Comparison of ENCODE assay signal across 8 cellular contexts in the genomic region with DNA sequence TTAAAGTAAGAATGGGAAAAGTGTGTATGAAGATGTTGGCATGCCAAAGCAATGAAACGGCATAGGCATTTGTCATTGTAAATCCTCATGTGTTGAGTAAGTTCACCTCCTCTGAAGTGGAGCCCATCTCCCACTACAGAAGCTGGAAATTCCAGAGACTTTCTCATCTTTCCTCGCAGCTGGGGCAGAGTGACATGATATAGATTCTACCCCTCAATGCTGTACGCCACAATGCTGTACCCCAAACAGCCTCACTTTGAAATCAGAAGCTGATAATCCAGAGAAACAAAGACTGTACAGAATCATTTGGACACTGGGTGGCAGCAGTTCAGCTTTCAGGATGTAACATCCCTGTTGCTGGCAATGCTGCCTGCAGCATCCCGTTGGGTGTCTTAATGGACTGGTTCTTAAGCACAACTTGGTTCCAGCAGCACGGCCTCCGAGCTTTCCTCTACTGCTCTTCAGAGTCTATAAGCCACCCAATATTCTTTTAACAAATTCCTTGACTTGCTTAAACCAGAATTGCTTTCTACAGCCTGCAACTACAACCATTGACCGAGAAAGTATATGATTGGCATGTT. TPM values are rescaled to one million over a fixed set of nuclear protein-coding genes. Genes with fewer than 3 reads are reported as not detected.
DNase-seq lines count a peak whose midpoint lies in the region; ATAC-seq, FAIRE-seq and TF ChIP-seq lines count a peak whose summit lies in the region.

No MANE protein-coding gene starts in this region.

- H3K79me2 ChIP-seq in H1 (ENCODE audit: control insufficient read depth in 1 of 2, insufficient read depth in 2 of 2, low read length in 2 of 2) = no peaks in the 10 kb centered on the region

- POLR2A ChIA-PET in activated CD8-positive, alpha-beta T cell treated with anti-CD3 and anti-CD28 coated beads, Interleukin-2, amount 10 ng/mL, durations not matched to agents 7 days and 5 days (lab: Charles Lee) = interaction anchor here (0.7 to 1.0 kb wide), 3 partner anchors 58 to 116 kb away, joined by 3 read pairs; a partner anchor contains a TSS
- POLR2A ChIA-PET in H1 (lab: Charles Lee; ENCODE audit: partially characterized antibody) = interaction anchor here (0.6 to 1.8 kb wide), 3 partner anchors 9 to 825 kb away, joined by 3 read pairs; a partner anchor contains a TSS

- H3K36me3 ChIP-seq in H1 (ENCODE audit: control insufficient read depth in 2 of 4, insufficient read depth in 4 of 4, low read length in 3 of 4) = no peaks in the 10 kb centered on the region

- H3K4me3 Mint-ChIP-seq in activated CD8-positive, alpha-beta T cell treated with anti-CD3 and anti-CD28 coated beads, Interleukin-2, amount 10 ng/mL, durations not matched to agents 7 days and 5 days = no peak overlapping the region
- H3K4me3 Mint-ChIP-seq in stimulated activated memory B cell treated with anti-CD40 and anti-IgM and Interleukin-4, amounts not matched to agents 10 μg/mL and 1 μg/mL and 100 μg/mL, for 72 hours = no peak overlapping the region

- no peak overlapping the region for H2BK120ac ChIP-seq in H1 (replicated peaks; ENCODE audit: low read depth, low read length)

- 87% methylated on average over 7 of the region's 7 CpGs; no CpG with 5 or more reads in 1 of the 2 experiments for WGBS in H1 (ENCODE audit: extremely low coverage in 1 of 2, insufficient coverage in 1 of 2, insufficient read length in 1 of 2, insufficient replicate concordance in 2 of 2, low coverage in 1 of 2, low lambda C conversion rate in 2 of 2, missing lambda C conversion rate in 1 of 2), 2 experiments

- no peak for TF ChIP-seq POLR2A in H1 (IDR thresholded peaks at IDR 0.05; ENCODE audit: control extremely low read depth in 1 of 2, low read depth in 2 of 2, low read length in 2 of 2)

- no peak overlapping the region for H3K27ac ChIP-seq in H1 (ENCODE audit: low read depth, low read length)

- no peak overlapping the region for H2BK5ac ChIP-seq in H1 (ENCODE audit: low read depth, low read length)

- no peak overlapping the region for H3K18ac ChIP-seq in H1 (ENCODE audit: extremely low read depth, low read length)

- H3K36me3 Mint-ChIP-seq in activated CD8-positive, alpha-beta T cell treated with anti-CD3 and anti-CD28 coated beads, Interleukin-2, amount 10 ng/mL, durations not matched to agents 7 days and 5 days (ENCODE audit: low read depth) = peaks cover 3% of the 10 kb centered on the region
- peaks cover under 1% of the 10 kb centered on the region for H3K36me3 Mint-ChIP-seq in stimulated activated memory B cell treated with anti-CD40 and anti-IgM and Interleukin-4, amounts not matched to agents 10 μg/mL and 1 μg/mL and 100 μg/mL, for 72 hours

- no peak overlapping the region for H3K4me3 ChIP-seq in H1 (ENCODE audit: extremely low read depth in 1 of 4, insufficient read depth in 2 of 4, low read depth in 3 of 4, low read length in 4 of 4)

- H2BK12ac ChIP-seq in H1 (ENCODE audit: low read depth, low read length) = no peak overlapping the region

- CTCF ChIA-PET in activated CD8-positive, alpha-beta T cell treated with anti-CD3 and anti-CD28 coated beads, Interleukin-2, amount 10 ng/mL, durations not matched to agents 7 days and 5 days (lab: Charles Lee) = interaction anchor here (0.6 to 3.4 kb wide), 37 partner anchors 8 to 417 kb away, joined by 3 to 38 read pairs (median 4); a partner anchor contains a TSS
- CTCF ChIA-PET in H1 (lab: Charles Lee; ENCODE audit: partially characterized antibody) = interaction anchor here (0.5 to 4.0 kb wide), 20 partner anchors 9 to 361 kb away, joined by 3 to 29 read pairs (median 4); a partner anchor contains a TSS

- no peaks in the 10 kb centered on the region for H3K79me1 ChIP-seq in H1 (ENCODE audit: low read depth, low read length)

- H3K9me3 ChIP-seq in H1 (ENCODE audit: insufficient read depth in 2 of 2, low read depth in 1 of 2, low read length in 1 of 2) = no peaks in the 10 kb centered on the region

- no peak overlapping the region for H2AK5ac ChIP-seq in H1 (ENCODE audit: low read depth, low read length)

- H3K56ac ChIP-seq in H1 (replicated peaks; ENCODE audit: insufficient read length, low read depth, low read length) = no peak overlapping the region

- H3K27ac Mint-ChIP-seq in activated CD8-positive, alpha-beta T cell treated with anti-CD3 and anti-CD28 coated beads, Interleukin-2, amount 10 ng/mL, durations not matched to agents 7 days and 5 days = no peak overlapping the region
- H3K27ac Mint-ChIP-seq in stimulated activated memory B cell treated with anti-CD40 and anti-IgM and Interleukin-4, amounts not matched to agents 10 μg/mL and 1 μg/mL and 100 μg/mL, for 72 hours = no peak overlapping the region

- no peak overlapping the region for H4K8ac ChIP-seq in H1 (ENCODE audit: extremely low read depth, insufficient read depth, low read length)

- H4K20me1 ChIP-seq in H1 (replicated peaks in 1 of 2; ENCODE audit: control insufficient read depth in 1 of 2, insufficient read depth in 2 of 2, low read length in 2 of 2) = no peaks in the 10 kb centered on the region

- no peak overlapping the region for H3K9ac ChIP-seq in H1 (replicated peaks in 1 of 4; ENCODE audit: extremely low read depth in 1 of 4, low read depth in 3 of 4, low read length in 3 of 4)

- H3K27me3 ChIP-seq in H1 (replicated peaks in 1 of 4; ENCODE audit: control insufficient read depth in 3 of 4, extremely low read depth in 1 of 4, insufficient read depth in 3 of 4, low read length in 3 of 4) = no peaks in the 10 kb centered on the region

- TF ChIP-seq RAD21 in H1 (IDR thresholded peaks at IDR 0.05 in 1 of 2, conservative IDR thresholded peaks at IDR 0.05 in 1 of 2; ENCODE audit: low read depth in 2 of 2, low read length in 2 of 2) = peak; percentile 75 to 78

- TF ChIP-seq CTCF in H1 (IDR thresholded peaks at IDR 0.05; ENCODE audit: control extremely low read depth in 1 of 3, insufficient read depth in 1 of 3, low read depth in 1 of 3, low read length in 3 of 3) = peak; percentile 35 to 75 (median 70)

- no peak overlapping the region for H2BK20ac ChIP-seq in H1 (ENCODE audit: low read length)

- no peak overlapping the region for H2BK15ac ChIP-seq in H1 (ENCODE audit: low read length)

- peak; percentile 84 for ATAC-seq in GM19455 (IDR thresholded peaks at IDR 0.05; ENCODE audit: unreplicated experiment)
- peak; percentile 93 for ATAC-seq in HG03571 (IDR thresholded peaks at IDR 0.05; ENCODE audit: unreplicated experiment)
- peak; percentile 100 for ATAC-seq in activated CD8-positive, alpha-beta T cell treated with anti-CD3 and anti-CD28 coated beads, Interleukin-2, amount 10 ng/mL, durations not matched to agents 7 days and 5 days
- ATAC-seq in stimulated activated memory B cell treated with anti-CD40 and anti-IgM and Interleukin-4, amounts not matched to agents 10 μg/mL and 1 μg/mL and 100 μg/mL, for 72 hours = peak; percentile 81

- H3K4me2 ChIP-seq in H1 (ENCODE audit: insufficient read depth in 1 of 2, low read depth in 2 of 2, low read length in 2 of 2) = no peak overlapping the region

- H3K4me1 ChIP-seq in H1 (replicated peaks in 1 of 4; ENCODE audit: control insufficient read depth in 3 of 4, insufficient read depth in 4 of 4, low read length in 3 of 4) = 0 out of 7 replicates have a peak, but pooled peaks cover 0 to 5% (median 0%) of the 10 kb centered on the region in 4 experiments

- H4K5ac ChIP-seq in H1 (ENCODE audit: insufficient read length, low read depth, low read length) = no peak overlapping the region

- H3K9me3 Mint-ChIP-seq in activated CD8-positive, alpha-beta T cell treated with anti-CD3 and anti-CD28 coated beads, Interleukin-2, amount 10 ng/mL, durations not matched to agents 7 days and 5 days (ENCODE audit: insufficient read depth) = no peaks in the 10 kb centered on the region
- no peaks in the 10 kb centered on the region for H3K9me3 Mint-ChIP-seq in stimulated activated memory B cell treated with anti-CD40 and anti-IgM and Interleukin-4, amounts not matched to agents 10 μg/mL and 1 μg/mL and 100 μg/mL, for 72 hours

- H3K27me3 Mint-ChIP-seq in activated CD8-positive, alpha-beta T cell treated with anti-CD3 and anti-CD28 coated beads, Interleukin-2, amount 10 ng/mL, durations not matched to agents 7 days and 5 days (ENCODE audit: low read depth) = peaks cover 9% of the 10 kb centered on the region
- H3K27me3 Mint-ChIP-seq in stimulated activated memory B cell treated with anti-CD40 and anti-IgM and Interleukin-4, amounts not matched to agents 10 μg/mL and 1 μg/mL and 100 μg/mL, for 72 hours = peaks cover 21% of the 10 kb centered on the region

- peaks cover 12% of the 10 kb centered on the region for H3K4me1 Mint-ChIP-seq in activated CD8-positive, alpha-beta T cell treated with anti-CD3 and anti-CD28 coated beads, Interleukin-2, amount 10 ng/mL, durations not matched to agents 7 days and 5 days (ENCODE audit: low read depth)
- H3K4me1 Mint-ChIP-seq in stimulated activated memory B cell treated with anti-CD40 and anti-IgM and Interleukin-4, amounts not matched to agents 10 μg/mL and 1 μg/mL and 100 μg/mL, for 72 hours = peaks cover 6% of the 10 kb centered on the region

- no peak overlapping the region for H3K14ac ChIP-seq in H1 (ENCODE audit: insufficient read length)

- TF ChIP-seq EP300 in H1 (IDR thresholded peaks at IDR 0.05; ENCODE audit: borderline replicate concordance in 1 of 2, low read depth in 2 of 2, low read length in 2 of 2) = no peak

- no peaks in the 10 kb centered on the region for H3K23me2 ChIP-seq in H1 (ENCODE audit: low read depth, low read length)

- peak; percentile 79 for DNase-seq in COR-L47 (lab: John Stamatoyannopoulos, UW)
- DNase-seq in NCI-H82 treated with DMSO at 0.1 percent for 48 hours (lab: John Stamatoyannopoulos, UW; ENCODE audit: unreplicated experiment) = peak; percentile 53
- DNase-seq in activated CD8-positive, alpha-beta T cell treated with anti-CD3 and anti-CD28 coated beads, Interleukin-2, amount 10 ng/mL, durations not matched to agents 7 days and 5 days = peak; percentile 81
- peak in 1 of 2 experiments; percentile 67 for DNase-seq in H1 (ENCODE audit: low read depth in 1 of 2, low spot score in 2 of 2)
- DNase-seq in mucosa of gallbladder (ENCODE audit: low spot score) = peak; percentile 72

- H3K4ac ChIP-seq in H1 (replicated peaks; ENCODE audit: insufficient read length, low read depth, low read length) = no peak overlapping the region

- H3K23ac ChIP-seq in H1 (ENCODE audit: insufficient read length) = no peak overlapping the region

- H4K91ac ChIP-seq in H1 (replicated peaks; ENCODE audit: insufficient read length, low read length) = no peak overlapping the region

- H2AFZ ChIP-seq in H1 (ENCODE audit: low read length) = no peak overlapping the region

- FAIRE-seq in H1 (lab: Jason Lieb, UNC) = peak; percentile 86

RNA-seq across cellular contexts. Expression of a gene that starts 18.8 kb away (rescaled TPM):
- 10 to 100 TPM; 17.3 to 20.2 TPM for total RNA-seq in activated CD8-positive, alpha-beta T cell treated with anti-CD3 and anti-CD28 coated beads, Interleukin-2, amount 10 ng/mL, durations not matched to agents 7 days and 5 days
- 7.0 and 7.1 TPM in 2 replicates for total RNA-seq in H1 (2021; fragmentation: NEBNext Ultra II Directional; extraction: Animal tissue kit (Norgen Biotek cat#: 25700))
- 5.2 and 7.1 TPM in 2 replicates for polyA plus RNA-seq in H1 (2011; rRNA removed)
- 4.9 TPM for polyA plus RNA-seq in H1 (2011; cell fraction: cytosol; rRNA removed)
- polyA plus RNA-seq in H1 (2011; cell fraction: nucleus; rRNA removed) = 5.0 TPM
- polyA plus RNA-seq in H1 (2012, experiment 1 of 2) = 3.2 to 3.9 TPM (median 3.4 TPM) in 4 replicates
- polyA plus RNA-seq in H1 (2012, experiment 2 of 2) = 0.79 TPM
- 3.5 TPM for polyA plus RNA-seq in H1 (2013, experiment 1 of 2)
- polyA plus RNA-seq in H1 (2013, experiment 2 of 2) = 3.1 TPM
- 4.3 and 6.5 TPM in 2 replicates for polyA minus RNA-seq in H1 (2011; rRNA and poly(A)+ RNA removed)
- 10.3 TPM for polyA minus RNA-seq in H1 (2011; cell fraction: cytosol; rRNA and poly(A)+ RNA removed)
- polyA minus RNA-seq in H1 (2011; cell fraction: nucleus; rRNA and poly(A)+ RNA removed) = 7.3 TPM
- total RNA-seq in mucosa of gallbladder = 9.0 TPM

RNA-seq across cellular contexts. Expression of a gene that starts 35.8 kb away (rescaled TPM):
- 1 to 10 TPM; 1.2 to 1.5 TPM for total RNA-seq in activated CD8-positive, alpha-beta T cell treated with anti-CD3 and anti-CD28 coated beads, Interleukin-2, amount 10 ng/mL, durations not matched to agents 7 days and 5 days
- total RNA-seq in H1 (2021; fragmentation: NEBNext Ultra II Directional; extraction: Animal tissue kit (Norgen Biotek cat#: 25700)) = 17.3 and 17.6 TPM in 2 replicates
- 6.5 and 10.2 TPM in 2 replicates for polyA plus RNA-seq in H1 (2011; rRNA removed)
- 4.0 TPM for polyA plus RNA-seq in H1 (2011; cell fraction: cytosol; rRNA removed)
- polyA plus RNA-seq in H1 (2011; cell fraction: nucleus; rRNA removed) = 13.7 TPM
- 8.7 to 11.1 TPM (median 10.0 TPM) in 4 replicates for polyA plus RNA-seq in H1 (2012, experiment 1 of 2)
- 2.2 TPM for polyA plus RNA-seq in H1 (2012, experiment 2 of 2)
- polyA plus RNA-seq in H1 (2013, experiment 1 of 2) = 11.7 TPM
- 11.5 TPM for polyA plus RNA-seq in H1 (2013, experiment 2 of 2)
- 14.8 and 17.9 TPM in 2 replicates for polyA minus RNA-seq in H1 (2011; rRNA and poly(A)+ RNA removed)
- polyA minus RNA-seq in H1 (2011; cell fraction: cytosol; rRNA and poly(A)+ RNA removed) = 9.4 TPM
- 19.8 TPM for polyA minus RNA-seq in H1 (2011; cell fraction: nucleus; rRNA and poly(A)+ RNA removed)
- total RNA-seq in mucosa of gallbladder = 5.7 TPM
